8 cellular contexts compared by ENCODE assay signal in genomic region chr15:92906563-92907081, GRCh38. TPM values are rescaled to one million over a fixed set of nuclear protein-coding genes. Genes with fewer than 3 reads are reported as not detected.
DNase-seq lines count a peak whose midpoint lies in the region; ATAC-seq and TF ChIP-seq lines count a peak whose summit lies in the region.

No MANE protein-coding gene starts in this region.

- POLR2A ChIA-PET in activated CD8-positive, alpha-beta T cell treated with anti-CD3 and anti-CD28 coated beads for 36 hours (lab: Charles Lee): interaction anchor here (1.2 to 11.6 kb wide), 9 partner anchors 9 to 109 kb away, joined by 3 to 642 read pairs (median 7); no protein-coding TSS in a partner anchor

- H3K4me1 Mint-ChIP-seq in activated CD8-positive, alpha-beta T cell treated with anti-CD3 and anti-CD28 coated beads for 36 hours (ENCODE audit: low read depth): peaks cover 67% of the 10 kb centered on the region
- H3K4me1 Mint-ChIP-seq in stimulated activated memory B cell treated with anti-CD40 and anti-IgM and Interleukin-4, amounts not matched to agents 10 μg/mL and 1 μg/mL and 100 μg/mL, for 72 hours: peaks cover 85% of the 10 kb centered on the region

- ATAC-seq in GM18868 (IDR thresholded peaks at IDR 0.05; ENCODE audit: unreplicated experiment) (peak; percentile 47), HG03442 (IDR thresholded peaks at IDR 0.05; ENCODE audit: unreplicated experiment) (peak; percentile 33), GM19455 (IDR thresholded peaks at IDR 0.05; ENCODE audit: unreplicated experiment) (no peak)
- ATAC-seq in activated CD8-positive, alpha-beta T cell treated with anti-CD3 and anti-CD28 coated beads for 36 hours: peak; percentile 50
- ATAC-seq in stimulated activated memory B cell treated with anti-CD40 and anti-IgM and Interleukin-4, amounts not matched to agents 10 μg/mL and 1 μg/mL and 100 μg/mL, for 72 hours: peak; percentile 40

- peak overlapping the region; percentile 100 for H3K27ac Mint-ChIP-seq in activated CD8-positive, alpha-beta T cell treated with anti-CD3 and anti-CD28 coated beads for 36 hours
- peak overlapping the region; percentile 72 for H3K27ac Mint-ChIP-seq in stimulated activated memory B cell treated with anti-CD40 and anti-IgM and Interleukin-4, amounts not matched to agents 10 μg/mL and 1 μg/mL and 100 μg/mL, for 72 hours

- no peak for TF ChIP-seq CTCF in 22Rv1 (IDR thresholded peaks at IDR 0.05)
- no peak for TF ChIP-seq CTCF in activated CD8-positive, alpha-beta T cell treated with anti-CD3 and anti-CD28 coated beads for 36 hours (IDR thresholded peaks at IDR 0.05)

- H3K9me3 Mint-ChIP-seq in activated CD8-positive, alpha-beta T cell treated with anti-CD3 and anti-CD28 coated beads for 36 hours: no peaks in the 10 kb centered on the region
- no peaks in the 10 kb centered on the region for H3K9me3 Mint-ChIP-seq in stimulated activated memory B cell treated with anti-CD40 and anti-IgM and Interleukin-4, amounts not matched to agents 10 μg/mL and 1 μg/mL and 100 μg/mL, for 72 hours

- peak overlapping the region; percentile 99 for H3K27ac ChIP-seq in 22Rv1

- H3K27me3 Mint-ChIP-seq in activated CD8-positive, alpha-beta T cell treated with anti-CD3 and anti-CD28 coated beads for 36 hours: no peaks in the 10 kb centered on the region
- no peaks in the 10 kb centered on the region for H3K27me3 Mint-ChIP-seq in stimulated activated memory B cell treated with anti-CD40 and anti-IgM and Interleukin-4, amounts not matched to agents 10 μg/mL and 1 μg/mL and 100 μg/mL, for 72 hours

- DNase-seq in activated CD8-positive, alpha-beta T cell treated with anti-CD3 and anti-CD28 coated beads for 36 hours: peak; percentile 73
- DNase-seq in germinal center (ENCODE audit: low spot score) (peak; percentile 23), NCI-H82 (lab: John Stamatoyannopoulos, UW) (no peak)

- peak overlapping the region; percentile 99 for H3K4me3 Mint-ChIP-seq in activated CD8-positive, alpha-beta T cell treated with anti-CD3 and anti-CD28 coated beads for 36 hours
- peak overlapping the region; percentile 65 for H3K4me3 Mint-ChIP-seq in stimulated activated memory B cell treated with anti-CD40 and anti-IgM and Interleukin-4, amounts not matched to agents 10 μg/mL and 1 μg/mL and 100 μg/mL, for 72 hours

- peaks cover 79% of the 10 kb centered on the region for H3K36me3 Mint-ChIP-seq in activated CD8-positive, alpha-beta T cell treated with anti-CD3 and anti-CD28 coated beads for 36 hours (ENCODE audit: low read depth)
- peaks cover 46% of the 10 kb centered on the region for H3K36me3 Mint-ChIP-seq in stimulated activated memory B cell treated with anti-CD40 and anti-IgM and Interleukin-4, amounts not matched to agents 10 μg/mL and 1 μg/mL and 100 μg/mL, for 72 hours

- intact Hi-C loops in activated CD8-positive, alpha-beta T cell treated with anti-CD3 and anti-CD28 coated beads for 36 hours (cut with micrococcal nuclease): no loop called here

- CTCF ChIA-PET in activated CD8-positive, alpha-beta T cell treated with anti-CD3 and anti-CD28 coated beads for 36 hours (lab: Charles Lee): interaction anchor here (1.0 to 5.9 kb wide), 10 partner anchors 10 to 110 kb away, joined by 3 to 42 read pairs (median 8); no protein-coding TSS in a partner anchor

RNA-seq across cellular contexts. Expression of gene CHD2, which starts 6.5 kb away (rescaled TPM):
- 100 to 1,000 TPM; 124 to 138 TPM for total RNA-seq in activated CD8-positive, alpha-beta T cell treated with anti-CD3 and anti-CD28 coated beads for 36 hours
